ENCODE assay signal across 17 cellular contexts in genomic region chr7:74006451-74007259, GRCh38. TPM values are rescaled to one million over a fixed set of nuclear protein-coding genes. Genes with fewer than 3 reads are reported as not detected.
DNase-seq lines count a peak whose midpoint lies in the region; FAIRE-seq and TF ChIP-seq lines count a peak whose summit lies in the region.
"Had no signal": no experiment of that assay in that cellular context is flagged by ENCODE, and none has a peak within 500 bp of the region (broad histone marks: within the 10 kb centered on the region; RNA-seq: fewer than 3 reads in every experiment).

No MANE protein-coding gene starts in this region.

- intact Hi-C loops in left ventricle myocardium inferior (cut with micrococcal nuclease) (no loop called here), thyroid gland (cut with DNase I) (no loop called here)

- H3K9me3 ChIP-seq in left ventricle myocardium inferior (replicated peaks) (no peaks in the 10 kb centered on the region), right atrium auricular region (no peaks in the 10 kb centered on the region), thyroid gland (no peaks in the 10 kb centered on the region)

- peaks cover 40% of the 10 kb centered on the region for H3K4me1 Mint-ChIP-seq in brain
- peaks cover 53% of the 10 kb centered on the region for H3K4me1 Mint-ChIP-seq in nephron

- H3K27me3 ChIP-seq in left ventricle myocardium inferior (ENCODE audit: low read depth) = no peaks in the 10 kb centered on the region
- no peaks in the 10 kb centered on the region for H3K27me3 ChIP-seq in right atrium auricular region
- H3K27me3 ChIP-seq in thyroid gland = no peaks in the 10 kb centered on the region

- H3K27ac ChIP-seq in left ventricle myocardium inferior (replicated peaks) = peak overlapping the region; percentile 47
- peak overlapping the region in 1 of 2 donors; percentile 3 for H3K27ac ChIP-seq in right atrium auricular region
- no peak overlapping the region for H3K27ac ChIP-seq in thyroid gland
- H3K27ac ChIP-seq: epithelial cell of prostate, KMS-11 had no signal

- H3K4me1 ChIP-seq in left ventricle myocardium inferior (peaks cover 28% of the 10 kb centered on the region), right atrium auricular region (peaks cover 0 to 25% of the 10 kb centered on the region in 2 donors), thyroid gland (no peaks in the 10 kb centered on the region)

- TF ChIP-seq POLR2A in thyroid gland (IDR thresholded peaks at IDR 0.05) = no peak

- DNase-seq in left ventricle myocardium inferior (no peak), right atrium auricular region (ENCODE audit: low spot score) (no peak), SW480 (ENCODE audit: low spot score) (no peak), RCC 7860 (ENCODE audit: low spot score) (no peak), thyroid gland (no peak)
- no peak for DNase-seq in activated effector memory CD4-positive, alpha-beta T cell treated with anti-CD3 and anti-CD28 coated beads, Interleukin-2, amount 50 U/mL, for 16 hours
- DNase-seq: activated CD4-positive, alpha-beta T cell treated with anti-CD3 and anti-CD28 coated beads for 36 hours; head of caudate nucleus; NCI-H1436 treated with DMSO at 0.1 percent for 48 hours; T-helper 2 cell had no signal

- H3K9me3 Mint-ChIP-seq in brain (no peaks in the 10 kb centered on the region), nephron (no peaks in the 10 kb centered on the region)

- H3K27ac Mint-ChIP-seq in brain = peak overlapping the region in 4 of 5 experiments; percentile 12 to 53 (median 30)
- H3K27ac Mint-ChIP-seq in nephron = peak overlapping the region; percentile 1 to 65 (median 40)
- H3K27ac Mint-ChIP-seq: activated CD4-positive, alpha-beta T cell treated with anti-CD3 and anti-CD28 coated beads for 36 hours; progenitor cell of endocrine pancreas had no signal

- H3K27me3 Mint-ChIP-seq in brain (no peaks in the 10 kb centered on the region), nephron (ENCODE audit: low read depth) (peaks cover 22% of the 10 kb centered on the region)

- H3K36me3 Mint-ChIP-seq in brain = no peaks in the 10 kb centered on the region
- no peaks in the 10 kb centered on the region for H3K36me3 Mint-ChIP-seq in nephron (ENCODE audit: low read depth)

- WGBS in thyroid gland, 2 donors = 53 to 61% methylated on average over 12 of the region's 12 CpGs

- TF ChIP-seq CTCF in left ventricle myocardium inferior (IDR thresholded peaks at IDR 0.05; ENCODE audit: borderline replicate concordance) (no peak), right atrium auricular region (IDR thresholded peaks at IDR 0.05) (no peak), brain (conservative IDR thresholded peaks at IDR 0.05) (no peak), nephron (IDR thresholded peaks at IDR 0.05; ENCODE audit: unreplicated experiment in 3 of 3) (no peak), thyroid gland (IDR thresholded peaks at IDR 0.05) (no peak)

- H3K4me3 ChIP-seq in left ventricle myocardium inferior (no peak overlapping the region), right atrium auricular region (no peak overlapping the region), thyroid gland (replicated peaks in 1 of 3) (no peak overlapping the region)

- H3K36me3 ChIP-seq in left ventricle myocardium inferior = no peaks in the 10 kb centered on the region
- H3K36me3 ChIP-seq in right atrium auricular region = no peaks in the 10 kb centered on the region
- H3K36me3 ChIP-seq in thyroid gland = no peaks in the 10 kb centered on the region

- no peak for FAIRE-seq in RCC 7860 (lab: Jason Lieb, UNC)
- FAIRE-seq: G401.6 had no signal

- H3K4me3 Mint-ChIP-seq in brain = no peak overlapping the region
- no peak overlapping the region for H3K4me3 Mint-ChIP-seq in nephron
- H3K4me3 Mint-ChIP-seq: activated CD4-positive, alpha-beta T cell treated with anti-CD3 and anti-CD28 coated beads for 36 hours had no signal

RNA-seq across cellular contexts. Expression of gene ELN, which starts 21.3 kb away (rescaled TPM):
- total RNA-seq in left ventricle myocardium inferior = 51.6 TPM
- total RNA-seq in right atrium auricular region = 100 to 1,000 TPM; 138 to 149 TPM
- 61.1 TPM for polyA plus RNA-seq in brain (ENCODE audit: insufficient read depth, low read depth, low replicate concordance)
- 10 to 100 TPM; 29.0 to 65.7 (median 50.8) TPM for total RNA-seq in thyroid gland
- total RNA-seq: activated CD4-positive, alpha-beta T cell treated with anti-CD3 and anti-CD28 coated beads for 36 hours; kidney epithelial cell had no signal
